13 cellular contexts compared by ENCODE assay signal in the genomic region with DNA sequence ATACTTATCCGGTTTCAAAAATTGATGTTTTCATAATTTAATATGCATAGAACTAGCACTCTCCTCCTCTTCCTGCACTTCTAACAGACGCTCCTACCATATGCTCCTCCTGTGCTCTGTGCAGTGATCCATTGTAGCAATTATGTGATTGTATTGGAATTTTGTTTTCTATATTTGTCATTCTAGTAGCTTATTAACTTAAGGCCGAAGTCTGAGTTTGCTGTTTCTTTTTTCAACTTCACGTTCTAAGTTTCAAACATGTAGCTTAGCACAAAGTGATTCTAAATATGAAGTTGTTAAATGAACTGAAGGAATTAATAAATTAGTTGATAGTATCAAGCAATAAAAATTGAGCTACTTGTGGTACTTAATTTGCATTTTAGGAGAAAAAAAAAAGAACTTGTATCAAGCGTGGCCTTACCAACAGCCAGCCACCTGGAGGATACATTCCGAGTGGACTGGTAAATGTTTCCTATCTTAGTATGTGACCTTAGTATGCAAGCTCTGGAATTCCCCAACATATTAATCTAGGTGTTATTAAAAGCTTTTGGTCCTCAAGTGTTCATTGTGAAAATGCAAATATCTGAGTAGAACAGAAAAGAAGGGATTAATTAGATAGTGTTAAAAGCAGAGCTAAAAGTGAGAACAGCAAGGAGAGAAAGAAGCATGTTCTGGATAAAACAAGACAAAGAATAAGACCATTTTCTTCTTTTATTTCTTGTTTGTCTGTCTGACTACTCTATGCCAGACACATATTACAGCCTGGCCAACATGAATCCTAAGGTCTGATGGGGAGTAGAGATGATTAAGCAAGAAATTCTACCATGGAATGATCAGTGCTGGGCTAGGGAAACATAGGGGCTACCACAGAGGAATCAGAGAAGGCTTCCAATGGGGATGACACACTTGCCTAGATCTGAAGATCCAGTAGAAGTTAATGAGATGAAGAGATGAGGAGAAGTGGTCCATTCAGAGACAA.
"Had no signal": no experiment of that assay in that cellular context is flagged by ENCODE, and none has a peak within 500 bp of the region (broad histone marks: within the 10 kb centered on the region; RNA-seq: fewer than 3 reads in every experiment).

No MANE protein-coding gene starts in this region.

- H3K27me3 Mint-ChIP-seq: activated naive CD8-positive, alpha-beta T cell treated with anti-CD3 and anti-CD28 coated beads, Interleukin-2, amount 10 ng/mL, durations not matched to agents 7 days and 5 days had no signal

- H3K36me3 Mint-ChIP-seq: activated naive CD8-positive, alpha-beta T cell treated with anti-CD3 and anti-CD28 coated beads, Interleukin-2, amount 10 ng/mL, durations not matched to agents 7 days and 5 days; immature natural killer cell had no signal

- H3K27ac ChIP-seq: cardiac muscle cell, esophagus muscularis mucosa, left lung had no signal

- H3K4me1 Mint-ChIP-seq: activated naive CD8-positive, alpha-beta T cell treated with anti-CD3 and anti-CD28 coated beads, Interleukin-2, amount 10 ng/mL, durations not matched to agents 7 days and 5 days; immature natural killer cell had no signal

- H3K4me3 Mint-ChIP-seq: activated naive CD8-positive, alpha-beta T cell treated with anti-CD3 and anti-CD28 coated beads, Interleukin-2, amount 10 ng/mL, durations not matched to agents 7 days and 5 days; activated T-cell treated with anti-CD3 and anti-CD28 coated beads, Interleukin-2, amount 50 U/mL, for 4 hours; immature natural killer cell; T-helper 2 cell treated with Interferon-gamma antibody and Interleukin-4, amounts not matched to agents 5 μg/mL and 100 μg/mL, for 36 hours had no signal

- H3K36me3 ChIP-seq: cardiac muscle cell, esophagus muscularis mucosa, left lung, stomach had no signal

- H3K4me3 ChIP-seq: cardiac muscle cell, esophagus muscularis mucosa, left lung, stomach had no signal

- H3K9me3 ChIP-seq: esophagus muscularis mucosa, left lung, stomach had no signal

- DNase-seq: activated CD4-positive, alpha-beta T cell treated with anti-CD3 and anti-CD28 coated beads, Interleukin-2, amount 50 U/mL, for 4 hours; activated CD4-positive, CD25-positive, alpha-beta regulatory T cell treated with anti-CD3 and anti-CD28 coated beads, Interleukin-2, amount 50 U/mL, for 72 hours; activated gamma-delta T cell; activated naive CD8-positive, alpha-beta T cell treated with anti-CD3 and anti-CD28 coated beads, Interleukin-2, amount 10 ng/mL, durations not matched to agents 7 days and 5 days; activated T-cell treated with anti-CD3 and anti-CD28 coated beads, Interleukin-2, amount 50 U/mL, for 4 hours; glutamatergic neuron; immature natural killer cell; left lung; mesendoderm; stomach had no signal

- H3K27me3 ChIP-seq: cardiac muscle cell, esophagus muscularis mucosa, left lung, stomach had no signal

- H3K4me1 ChIP-seq: esophagus muscularis mucosa, left lung, stomach had no signal

- ATAC-seq: activated T-cell treated with anti-CD3 and anti-CD28 coated beads, Interleukin-2, amount 50 U/mL, for 4 hours; left lung had no signal

- H3K27ac Mint-ChIP-seq: activated naive CD8-positive, alpha-beta T cell treated with anti-CD3 and anti-CD28 coated beads, Interleukin-2, amount 10 ng/mL, durations not matched to agents 7 days and 5 days; immature natural killer cell; T-helper 2 cell treated with Interferon-gamma antibody and Interleukin-4, amounts not matched to agents 5 μg/mL and 100 μg/mL, for 36 hours had no signal

- H3K9me3 Mint-ChIP-seq: activated T-cell treated with anti-CD3 and anti-CD28 coated beads, Interleukin-2, amount 50 U/mL, for 4 hours; T-helper 2 cell treated with Interferon-gamma antibody and Interleukin-4, amounts not matched to agents 5 μg/mL and 100 μg/mL, for 36 hours had no signal
